1 cellular context compared by ENCODE assay signal in genomic region chr14:23602181-23603095, GRCh38.
TF ChIP-seq lines count a peak whose summit lies in the region.

No MANE protein-coding gene starts in this region.

TF ChIP-seq in H1, 55 proteins besides CTCF, POLR2A, EP300 and RAD21:
- TF ChIP-seq TAF7 (optimal IDR thresholded peaks at IDR 0.05; ENCODE audit: borderline replicate concordance, low read depth, low read length) (no peak), CHD1 (IDR thresholded peaks at IDR 0.05; ENCODE audit: low read depth, low read length) (no peak), POU5F1 (IDR thresholded peaks at IDR 0.05; ENCODE audit: low read depth, low read length) (no peak), TCF12 (IDR thresholded peaks at IDR 0.05; ENCODE audit: low read depth, low read length) (no peak), POLR2AphosphoS5 (IDR thresholded peaks at IDR 0.05; ENCODE audit: low read depth, low read length) (no peak), SIRT6 (IDR thresholded peaks at IDR 0.05; ENCODE audit: low read length) (no peak), ZNF274 (IDR thresholded peaks at IDR 0.05; ENCODE audit: borderline replicate concordance, extremely low read depth, low read length) (no peak), SP1 (IDR thresholded peaks at IDR 0.05; ENCODE audit: low read depth, low read length) (no peak), SP4 (IDR thresholded peaks at IDR 0.05; ENCODE audit: low read length) (no peak), RXRA (IDR thresholded peaks at IDR 0.05; ENCODE audit: insufficient read depth, low read depth, low read length) (no peak), CREB1 (IDR thresholded peaks at IDR 0.05) (no peak), FOSL1 (IDR thresholded peaks at IDR 0.05; ENCODE audit: insufficient read depth, low read depth, low read length) (no peak), TEAD4 (IDR thresholded peaks at IDR 0.05; ENCODE audit: low read depth, low read length) (no peak), USF2 (IDR thresholded peaks at IDR 0.05; ENCODE audit: low read length) (no peak), CBX5 (IDR thresholded peaks at IDR 0.05; ENCODE audit: low read depth, low read length) (no peak), RNF2 (IDR thresholded peaks at IDR 0.05; ENCODE audit: borderline replicate concordance, low read depth, low read length, missing control alignments, poor library complexity, severe bottlenecking) (no peak), SAP30 (IDR thresholded peaks at IDR 0.05; ENCODE audit: insufficient read depth, insufficient replicate concordance, low read length) (no peak)
